ENCODE assay signal across 2 cellular contexts in genomic region chr3:42980209-42980608, GRCh38.
TF ChIP-seq lines count a peak whose summit lies in the region.

No MANE protein-coding gene starts in this region.

TF ChIP-seq in liver, 16 proteins besides CTCF, POLR2A, EP300 and RAD21:
- no peak for TF ChIP-seq ZBTB33 (IDR thresholded peaks at IDR 0.05)
- TF ChIP-seq, protein P1, sequence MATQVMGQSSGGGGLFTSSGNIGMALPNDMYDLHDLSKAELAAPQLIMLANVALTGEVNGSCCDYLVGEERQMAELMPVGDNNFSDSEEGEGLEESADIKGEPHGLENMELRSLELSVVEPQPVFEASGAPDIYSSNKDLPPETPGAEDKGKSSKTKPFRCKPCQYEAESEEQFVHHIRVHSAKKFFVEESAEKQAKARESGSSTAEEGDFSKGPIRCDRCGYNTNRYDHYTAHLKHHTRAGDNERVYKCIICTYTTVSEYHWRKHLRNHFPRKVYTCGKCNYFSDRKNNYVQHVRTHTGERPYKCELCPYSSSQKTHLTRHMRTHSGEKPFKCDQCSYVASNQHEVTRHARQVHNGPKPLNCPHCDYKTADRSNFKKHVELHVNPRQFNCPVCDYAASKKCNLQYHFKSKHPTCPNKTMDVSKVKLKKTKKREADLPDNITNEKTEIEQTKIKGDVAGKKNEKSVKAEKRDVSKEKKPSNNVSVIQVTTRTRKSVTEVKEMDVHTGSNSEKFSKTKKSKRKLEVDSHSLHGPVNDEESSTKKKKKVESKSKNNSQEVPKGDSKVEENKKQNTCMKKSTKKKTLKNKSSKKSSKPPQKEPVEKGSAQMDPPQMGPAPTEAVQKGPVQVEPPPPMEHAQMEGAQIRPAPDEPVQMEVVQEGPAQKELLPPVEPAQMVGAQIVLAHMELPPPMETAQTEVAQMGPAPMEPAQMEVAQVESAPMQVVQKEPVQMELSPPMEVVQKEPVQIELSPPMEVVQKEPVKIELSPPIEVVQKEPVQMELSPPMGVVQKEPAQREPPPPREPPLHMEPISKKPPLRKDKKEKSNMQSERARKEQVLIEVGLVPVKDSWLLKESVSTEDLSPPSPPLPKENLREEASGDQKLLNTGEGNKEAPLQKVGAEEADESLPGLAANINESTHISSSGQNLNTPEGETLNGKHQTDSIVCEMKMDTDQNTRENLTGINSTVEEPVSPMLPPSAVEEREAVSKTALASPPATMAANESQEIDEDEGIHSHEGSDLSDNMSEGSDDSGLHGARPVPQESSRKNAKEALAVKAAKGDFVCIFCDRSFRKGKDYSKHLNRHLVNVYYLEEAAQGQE (IDR thresholded peaks at IDR 0.05), result no peak
- TF ChIP-seq, protein P2, sequence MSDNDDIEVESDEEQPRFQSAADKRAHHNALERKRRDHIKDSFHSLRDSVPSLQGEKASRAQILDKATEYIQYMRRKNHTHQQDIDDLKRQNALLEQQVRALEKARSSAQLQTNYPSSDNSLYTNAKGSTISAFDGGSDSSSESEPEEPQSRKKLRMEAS (IDR thresholded peaks at IDR 0.05), result no peak
- TF ChIP-seq JUND (IDR thresholded peaks at IDR 0.05), result no peak
- TF ChIP-seq GABPA (IDR thresholded peaks at IDR 0.05 in 1 of 2, conservative IDR thresholded peaks at IDR 0.05 in 1 of 2), result no peak
- no peak for TF ChIP-seq SP1 (IDR thresholded peaks at IDR 0.05)

TF ChIP-seq in HepG2, 621 proteins besides CTCF, POLR2A, EP300 and RAD21 (continued from another document):
- TF ChIP-seq ZNF335 (CRISPR knock-in tag; IDR thresholded peaks at IDR 0.05) (no peak), ZNF775 (CRISPR knock-in tag; IDR thresholded peaks at IDR 0.05; ENCODE audit: borderline replicate concordance) (no peak), KLF15 (CRISPR knock-in tag; IDR thresholded peaks at IDR 0.05; ENCODE audit: borderline replicate concordance) (no peak), ZEB1 (IDR thresholded peaks at IDR 0.05; ENCODE audit: insufficient replicate concordance, low read depth) (no peak), ZNF124 (CRISPR knock-in tag; IDR thresholded peaks at IDR 0.05) (no peak), ZFP62 (CRISPR knock-in tag; IDR thresholded peaks at IDR 0.05) (no peak), ZNF205 (CRISPR knock-in tag; IDR thresholded peaks at IDR 0.05) (no peak)
